ENCODE assay signal across 1 cellular context in the genomic region with DNA sequence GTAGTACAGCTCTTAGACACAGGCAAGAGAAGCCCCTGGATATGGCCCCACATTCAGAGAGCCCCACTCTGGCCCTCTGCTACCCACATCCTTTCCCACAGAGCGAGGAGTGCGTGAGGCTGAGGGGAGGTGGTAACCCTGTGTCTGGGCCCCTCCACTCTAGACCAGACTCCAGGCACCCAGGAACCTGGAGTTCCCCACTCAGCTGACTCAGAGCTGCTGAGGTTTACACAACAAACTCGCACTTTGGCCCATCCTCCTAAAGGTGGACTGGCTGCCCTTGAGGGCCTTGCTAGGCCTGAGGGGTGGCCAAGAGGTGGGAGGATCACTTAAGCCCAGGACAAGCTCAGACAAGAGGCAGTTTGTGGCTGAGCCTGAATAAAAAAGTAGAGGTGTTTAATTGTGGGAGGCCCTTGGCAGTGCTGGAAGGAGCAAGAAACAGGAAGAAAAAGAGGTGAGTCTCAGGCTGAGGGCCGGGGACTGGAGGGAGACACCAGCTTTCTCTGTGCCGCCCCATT.
TF ChIP-seq lines count a peak whose summit lies in the region.

No MANE protein-coding gene starts in this region.

TF ChIP-seq in HepG2, 621 proteins besides CTCF, POLR2A, EP300 and RAD21 (continued from another document and continues in another):
- TF ChIP-seq, protein P1, sequence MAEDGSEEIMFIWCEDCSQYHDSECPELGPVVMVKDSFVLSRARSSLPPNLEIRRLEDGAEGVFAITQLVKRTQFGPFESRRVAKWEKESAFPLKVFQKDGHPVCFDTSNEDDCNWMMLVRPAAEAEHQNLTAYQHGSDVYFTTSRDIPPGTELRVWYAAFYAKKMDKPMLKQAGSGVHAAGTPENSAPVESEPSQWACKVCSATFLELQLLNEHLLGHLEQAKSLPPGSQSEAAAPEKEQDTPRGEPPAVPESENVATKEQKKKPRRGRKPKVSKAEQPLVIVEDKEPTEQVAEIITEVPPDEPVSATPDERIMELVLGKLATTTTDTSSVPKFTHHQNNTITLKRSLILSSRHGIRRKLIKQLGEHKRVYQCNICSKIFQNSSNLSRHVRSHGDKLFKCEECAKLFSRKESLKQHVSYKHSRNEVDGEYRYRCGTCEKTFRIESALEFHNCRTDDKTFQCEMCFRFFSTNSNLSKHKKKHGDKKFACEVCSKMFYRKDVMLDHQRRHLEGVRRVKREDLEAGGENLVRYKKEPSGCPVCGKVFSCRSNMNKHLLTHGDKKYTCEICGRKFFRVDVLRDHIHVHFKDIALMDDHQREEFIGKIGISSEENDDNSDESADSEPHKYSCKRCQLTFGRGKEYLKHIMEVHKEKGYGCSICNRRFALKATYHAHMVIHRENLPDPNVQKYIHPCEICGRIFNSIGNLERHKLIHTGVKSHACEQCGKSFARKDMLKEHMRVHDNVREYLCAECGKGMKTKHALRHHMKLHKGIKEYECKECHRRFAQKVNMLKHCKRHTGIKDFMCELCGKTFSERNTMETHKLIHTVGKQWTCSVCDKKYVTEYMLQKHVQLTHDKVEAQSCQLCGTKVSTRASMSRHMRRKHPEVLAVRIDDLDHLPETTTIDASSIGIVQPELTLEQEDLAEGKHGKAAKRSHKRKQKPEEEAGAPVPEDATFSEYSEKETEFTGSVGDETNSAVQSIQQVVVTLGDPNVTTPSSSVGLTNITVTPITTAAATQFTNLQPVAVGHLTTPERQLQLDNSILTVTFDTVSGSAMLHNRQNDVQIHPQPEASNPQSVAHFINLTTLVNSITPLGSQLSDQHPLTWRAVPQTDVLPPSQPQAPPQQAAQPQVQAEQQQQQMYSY (CRISPR knock-in tag; IDR thresholded peaks at IDR 0.05): 0 out of 2 replicates have a peak, but pooled peaks have one; percentile 30
- no peak for TF ChIP-seq TMF1 (CRISPR knock-in tag; IDR thresholded peaks at IDR 0.05; ENCODE audit: low read depth)
- no peak for TF ChIP-seq KDM2A (CRISPR knock-in tag; IDR thresholded peaks at IDR 0.05; ENCODE audit: borderline replicate concordance, low read depth)
- peak; percentile 27 to 50; a peak in 3 of 4 replicates for TF ChIP-seq MAFK (conservative IDR thresholded peaks at IDR 0.05 in 1 of 2, IDR thresholded peaks at IDR 0.05 in 1 of 2; ENCODE audit: low read length in 2 of 2)
- no peak for TF ChIP-seq HOXA7 (CRISPR knock-in tag; IDR thresholded peaks at IDR 0.05)
- TF ChIP-seq NFYC (CRISPR knock-in tag; IDR thresholded peaks at IDR 0.05): no peak
- TF ChIP-seq SCMH1 (CRISPR knock-in tag; IDR thresholded peaks at IDR 0.05; ENCODE audit: borderline replicate concordance): no peak
- no peak for TF ChIP-seq U2AF2 (IDR thresholded peaks at IDR 0.05; ENCODE audit: low read depth, low read length)
- TF ChIP-seq HDAC1 (CRISPR knock-in tag; IDR thresholded peaks at IDR 0.05): peak; percentile 79
- TF ChIP-seq ZFP36L1 (CRISPR knock-in tag; IDR thresholded peaks at IDR 0.05): no peak
- TF ChIP-seq PRMT3 (CRISPR knock-in tag; IDR thresholded peaks at IDR 0.05; ENCODE audit: borderline replicate concordance, low read depth): no peak
- TF ChIP-seq, protein P2, sequence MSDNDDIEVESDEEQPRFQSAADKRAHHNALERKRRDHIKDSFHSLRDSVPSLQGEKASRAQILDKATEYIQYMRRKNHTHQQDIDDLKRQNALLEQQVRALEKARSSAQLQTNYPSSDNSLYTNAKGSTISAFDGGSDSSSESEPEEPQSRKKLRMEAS (IDR thresholded peaks at IDR 0.05): peak; percentile 56; the same call in 1 of the 2 replicates
- TF ChIP-seq CBX1 (IDR thresholded peaks at IDR 0.05; ENCODE audit: low read depth): no peak
- TF ChIP-seq RXRA (CRISPR knock-in tag; IDR thresholded peaks at IDR 0.05): peak; percentile 54; the same call in 1 of the 2 replicates
- no peak for TF ChIP-seq ZNF713 (CRISPR knock-in tag; IDR thresholded peaks at IDR 0.05)
- TF ChIP-seq SOX5 (CRISPR knock-in tag; IDR thresholded peaks at IDR 0.05; ENCODE audit: borderline replicate concordance): no peak
- TF ChIP-seq KLF9 (CRISPR knock-in tag; IDR thresholded peaks at IDR 0.05; ENCODE audit: low read depth): no peak
- no peak for TF ChIP-seq ZFYVE20 (CRISPR knock-in tag; IDR thresholded peaks at IDR 0.05; ENCODE audit: borderline replicate concordance, low read depth)
- no peak for TF ChIP-seq ZNF614 (CRISPR knock-in tag; IDR thresholded peaks at IDR 0.05; ENCODE audit: borderline replicate concordance)
- TF ChIP-seq ZFP36L2 (CRISPR knock-in tag; IDR thresholded peaks at IDR 0.05): no peak
- TF ChIP-seq ZNF510 (CRISPR knock-in tag; IDR thresholded peaks at IDR 0.05; ENCODE audit: low read depth): no peak
- TF ChIP-seq ZNF430 (CRISPR knock-in tag; IDR thresholded peaks at IDR 0.05): peak; percentile 96
- peak; percentile 93 for TF ChIP-seq GATAD2A (CRISPR knock-in tag; IDR thresholded peaks at IDR 0.05)
- TF ChIP-seq ATM (IDR thresholded peaks at IDR 0.05; ENCODE audit: borderline replicate concordance): no peak
- TF ChIP-seq, protein P3, sequence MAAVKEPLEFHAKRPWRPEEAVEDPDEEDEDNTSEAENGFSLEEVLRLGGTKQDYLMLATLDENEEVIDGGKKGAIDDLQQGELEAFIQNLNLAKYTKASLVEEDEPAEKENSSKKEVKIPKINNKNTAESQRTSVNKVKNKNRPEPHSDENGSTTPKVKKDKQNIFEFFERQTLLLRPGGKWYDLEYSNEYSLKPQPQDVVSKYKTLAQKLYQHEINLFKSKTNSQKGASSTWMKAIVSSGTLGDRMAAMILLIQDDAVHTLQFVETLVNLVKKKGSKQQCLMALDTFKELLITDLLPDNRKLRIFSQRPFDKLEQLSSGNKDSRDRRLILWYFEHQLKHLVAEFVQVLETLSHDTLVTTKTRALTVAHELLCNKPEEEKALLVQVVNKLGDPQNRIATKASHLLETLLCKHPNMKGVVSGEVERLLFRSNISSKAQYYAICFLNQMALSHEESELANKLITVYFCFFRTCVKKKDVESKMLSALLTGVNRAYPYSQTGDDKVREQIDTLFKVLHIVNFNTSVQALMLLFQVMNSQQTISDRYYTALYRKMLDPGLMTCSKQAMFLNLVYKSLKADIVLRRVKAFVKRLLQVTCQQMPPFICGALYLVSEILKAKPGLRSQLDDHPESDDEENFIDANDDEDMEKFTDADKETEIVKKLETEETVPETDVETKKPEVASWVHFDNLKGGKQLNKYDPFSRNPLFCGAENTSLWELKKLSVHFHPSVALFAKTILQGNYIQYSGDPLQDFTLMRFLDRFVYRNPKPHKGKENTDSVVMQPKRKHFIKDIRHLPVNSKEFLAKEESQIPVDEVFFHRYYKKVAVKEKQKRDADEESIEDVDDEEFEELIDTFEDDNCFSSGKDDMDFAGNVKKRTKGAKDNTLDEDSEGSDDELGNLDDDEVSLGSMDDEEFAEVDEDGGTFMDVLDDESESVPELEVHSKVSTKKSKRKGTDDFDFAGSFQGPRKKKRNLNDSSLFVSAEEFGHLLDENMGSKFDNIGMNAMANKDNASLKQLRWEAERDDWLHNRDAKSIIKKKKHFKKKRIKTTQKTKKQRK (IDR thresholded peaks at IDR 0.05; ENCODE audit: low read length): no peak
- no peak for TF ChIP-seq SP140L (CRISPR knock-in tag; IDR thresholded peaks at IDR 0.05; ENCODE audit: borderline replicate concordance)
- TF ChIP-seq, protein P4, sequence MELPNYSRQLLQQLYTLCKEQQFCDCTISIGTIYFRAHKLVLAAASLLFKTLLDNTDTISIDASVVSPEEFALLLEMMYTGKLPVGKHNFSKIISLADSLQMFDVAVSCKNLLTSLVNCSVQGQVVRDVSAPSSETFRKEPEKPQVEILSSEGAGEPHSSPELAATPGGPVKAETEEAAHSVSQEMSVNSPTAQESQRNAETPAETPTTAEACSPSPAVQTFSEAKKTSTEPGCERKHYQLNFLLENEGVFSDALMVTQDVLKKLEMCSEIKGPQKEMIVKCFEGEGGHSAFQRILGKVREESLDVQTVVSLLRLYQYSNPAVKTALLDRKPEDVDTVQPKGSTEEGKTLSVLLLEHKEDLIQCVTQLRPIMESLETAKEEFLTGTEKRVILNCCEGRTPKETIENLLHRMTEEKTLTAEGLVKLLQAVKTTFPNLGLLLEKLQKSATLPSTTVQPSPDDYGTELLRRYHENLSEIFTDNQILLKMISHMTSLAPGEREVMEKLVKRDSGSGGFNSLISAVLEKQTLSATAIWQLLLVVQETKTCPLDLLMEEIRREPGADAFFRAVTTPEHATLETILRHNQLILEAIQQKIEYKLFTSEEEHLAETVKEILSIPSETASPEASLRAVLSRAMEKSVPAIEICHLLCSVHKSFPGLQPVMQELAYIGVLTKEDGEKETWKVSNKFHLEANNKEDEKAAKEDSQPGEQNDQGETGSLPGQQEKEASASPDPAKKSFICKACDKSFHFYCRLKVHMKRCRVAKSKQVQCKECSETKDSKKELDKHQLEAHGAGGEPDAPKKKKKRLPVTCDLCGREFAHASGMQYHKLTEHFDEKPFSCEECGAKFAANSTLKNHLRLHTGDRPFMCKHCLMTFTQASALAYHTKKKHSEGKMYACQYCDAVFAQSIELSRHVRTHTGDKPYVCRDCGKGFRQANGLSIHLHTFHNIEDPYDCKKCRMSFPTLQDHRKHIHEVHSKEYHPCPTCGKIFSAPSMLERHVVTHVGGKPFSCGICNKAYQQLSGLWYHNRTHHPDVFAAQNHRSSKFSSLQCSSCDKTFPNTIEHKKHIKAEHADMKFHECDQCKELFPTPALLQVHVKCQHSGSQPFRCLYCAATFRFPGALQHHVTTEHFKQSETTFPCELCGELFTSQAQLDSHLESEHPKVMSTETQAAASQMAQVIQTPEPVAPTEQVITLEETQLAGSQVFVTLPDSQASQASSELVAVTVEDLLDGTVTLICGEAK (IDR thresholded peaks at IDR 0.05): no peak
- TF ChIP-seq, protein P4 (CRISPR knock-in tag; IDR thresholded peaks at IDR 0.05): no peak
- TF ChIP-seq ZSCAN30 (CRISPR knock-in tag; IDR thresholded peaks at IDR 0.05): no peak
- TF ChIP-seq, protein P5, sequence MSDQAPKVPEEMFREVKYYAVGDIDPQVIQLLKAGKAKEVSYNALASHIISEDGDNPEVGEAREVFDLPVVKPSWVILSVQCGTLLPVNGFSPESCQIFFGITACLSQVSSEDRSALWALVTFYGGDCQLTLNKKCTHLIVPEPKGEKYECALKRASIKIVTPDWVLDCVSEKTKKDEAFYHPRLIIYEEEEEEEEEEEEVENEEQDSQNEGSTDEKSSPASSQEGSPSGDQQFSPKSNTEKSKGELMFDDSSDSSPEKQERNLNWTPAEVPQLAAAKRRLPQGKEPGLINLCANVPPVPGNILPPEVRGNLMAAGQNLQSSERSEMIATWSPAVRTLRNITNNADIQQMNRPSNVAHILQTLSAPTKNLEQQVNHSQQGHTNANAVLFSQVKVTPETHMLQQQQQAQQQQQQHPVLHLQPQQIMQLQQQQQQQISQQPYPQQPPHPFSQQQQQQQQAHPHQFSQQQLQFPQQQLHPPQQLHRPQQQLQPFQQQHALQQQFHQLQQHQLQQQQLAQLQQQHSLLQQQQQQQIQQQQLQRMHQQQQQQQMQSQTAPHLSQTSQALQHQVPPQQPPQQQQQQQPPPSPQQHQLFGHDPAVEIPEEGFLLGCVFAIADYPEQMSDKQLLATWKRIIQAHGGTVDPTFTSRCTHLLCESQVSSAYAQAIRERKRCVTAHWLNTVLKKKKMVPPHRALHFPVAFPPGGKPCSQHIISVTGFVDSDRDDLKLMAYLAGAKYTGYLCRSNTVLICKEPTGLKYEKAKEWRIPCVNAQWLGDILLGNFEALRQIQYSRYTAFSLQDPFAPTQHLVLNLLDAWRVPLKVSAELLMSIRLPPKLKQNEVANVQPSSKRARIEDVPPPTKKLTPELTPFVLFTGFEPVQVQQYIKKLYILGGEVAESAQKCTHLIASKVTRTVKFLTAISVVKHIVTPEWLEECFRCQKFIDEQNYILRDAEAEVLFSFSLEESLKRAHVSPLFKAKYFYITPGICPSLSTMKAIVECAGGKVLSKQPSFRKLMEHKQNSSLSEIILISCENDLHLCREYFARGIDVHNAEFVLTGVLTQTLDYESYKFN (CRISPR knock-in tag; conservative IDR thresholded peaks at IDR 0.05): peak; percentile 90
- TF ChIP-seq, protein P6, sequence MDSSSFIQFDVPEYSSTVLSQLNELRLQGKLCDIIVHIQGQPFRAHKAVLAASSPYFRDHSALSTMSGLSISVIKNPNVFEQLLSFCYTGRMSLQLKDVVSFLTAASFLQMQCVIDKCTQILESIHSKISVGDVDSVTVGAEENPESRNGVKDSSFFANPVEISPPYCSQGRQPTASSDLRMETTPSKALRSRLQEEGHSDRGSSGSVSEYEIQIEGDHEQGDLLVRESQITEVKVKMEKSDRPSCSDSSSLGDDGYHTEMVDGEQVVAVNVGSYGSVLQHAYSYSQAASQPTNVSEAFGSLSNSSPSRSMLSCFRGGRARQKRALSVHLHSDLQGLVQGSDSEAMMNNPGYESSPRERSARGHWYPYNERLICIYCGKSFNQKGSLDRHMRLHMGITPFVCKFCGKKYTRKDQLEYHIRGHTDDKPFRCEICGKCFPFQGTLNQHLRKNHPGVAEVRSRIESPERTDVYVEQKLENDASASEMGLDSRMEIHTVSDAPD (CRISPR knock-in tag; IDR thresholded peaks at IDR 0.05): no peak
- TF ChIP-seq, protein P7, sequence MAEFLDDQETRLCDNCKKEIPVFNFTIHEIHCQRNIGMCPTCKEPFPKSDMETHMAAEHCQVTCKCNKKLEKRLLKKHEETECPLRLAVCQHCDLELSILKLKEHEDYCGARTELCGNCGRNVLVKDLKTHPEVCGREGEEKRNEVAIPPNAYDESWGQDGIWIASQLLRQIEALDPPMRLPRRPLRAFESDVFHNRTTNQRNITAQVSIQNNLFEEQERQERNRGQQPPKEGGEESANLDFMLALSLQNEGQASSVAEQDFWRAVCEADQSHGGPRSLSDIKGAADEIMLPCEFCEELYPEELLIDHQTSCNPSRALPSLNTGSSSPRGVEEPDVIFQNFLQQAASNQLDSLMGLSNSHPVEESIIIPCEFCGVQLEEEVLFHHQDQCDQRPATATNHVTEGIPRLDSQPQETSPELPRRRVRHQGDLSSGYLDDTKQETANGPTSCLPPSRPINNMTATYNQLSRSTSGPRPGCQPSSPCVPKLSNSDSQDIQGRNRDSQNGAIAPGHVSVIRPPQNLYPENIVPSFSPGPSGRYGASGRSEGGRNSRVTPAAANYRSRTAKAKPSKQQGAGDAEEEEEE (CRISPR knock-in tag; IDR thresholded peaks at IDR 0.05; ENCODE audit: borderline replicate concordance): 0 out of 2 replicates have a peak, but pooled peaks have one; percentile 50
